1 cellular context compared by ENCODE assay signal in the genomic region with DNA sequence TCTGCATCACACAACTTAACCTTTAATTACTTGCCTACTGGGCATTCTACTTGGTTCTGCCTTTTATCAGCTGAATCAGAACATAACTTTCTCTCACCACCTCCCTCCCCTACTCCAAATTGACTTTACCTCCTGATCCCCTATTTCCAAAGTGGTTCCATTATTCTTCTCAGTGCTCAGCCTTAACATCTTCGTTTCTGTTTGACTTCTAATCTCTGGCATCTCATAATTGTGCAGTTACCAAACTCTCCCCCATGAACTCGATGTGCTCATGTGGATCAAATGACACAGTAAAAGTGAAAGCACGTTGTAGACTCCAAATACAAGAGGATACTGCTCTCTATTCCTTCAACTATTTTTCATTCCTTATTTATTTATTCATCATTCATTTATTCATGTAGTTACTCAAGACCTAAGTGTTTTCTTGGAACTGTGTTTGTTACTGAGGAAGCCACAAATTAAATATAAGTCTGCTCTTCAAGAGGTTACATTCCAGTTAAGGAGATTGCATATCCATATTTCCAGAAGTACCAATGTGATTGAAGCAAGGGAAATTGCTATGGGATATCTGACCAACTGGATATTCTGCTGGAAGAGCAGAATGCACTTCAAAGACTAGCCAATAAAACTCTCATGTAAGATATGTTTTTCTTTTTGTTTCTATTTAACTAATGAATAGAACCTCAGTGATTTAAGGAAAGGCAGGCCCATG.
TF ChIP-seq lines count a peak whose summit lies in the region.

No MANE protein-coding gene starts in this region.

TF ChIP-seq in HepG2, 621 proteins besides CTCF, POLR2A, EP300 and RAD21 (continued from another document):
- TF ChIP-seq JARID2 (CRISPR knock-in tag; IDR thresholded peaks at IDR 0.05; ENCODE audit: insufficient replicate concordance), result no peak
